8 cellular contexts compared by ENCODE assay signal in genomic region chrX:17242470-17242869, GRCh38.
DNase-seq lines count a peak whose midpoint lies in the region; ATAC-seq and TF ChIP-seq lines count a peak whose summit lies in the region.

No MANE protein-coding gene starts in this region.

- intact Hi-C loops in esophagus muscularis mucosa (cut with DNase I): loop anchor here (2.0 to 5.0 kb wide), 3 partner anchors 130 to 448 kb away; no protein-coding TSS in a partner anchor

- peak; percentile 64 for ATAC-seq in GM18861 (IDR thresholded peaks at IDR 0.05; ENCODE audit: unreplicated experiment)
- ATAC-seq in stimulated activated memory B cell treated with anti-CD40 and anti-IgM and Interleukin-4, amounts not matched to agents 10 μg/mL and 1 μg/mL and 100 μg/mL, for 72 hours: no peak

- 21% methylated on average over 5 of the region's 5 CpGs for WGBS in esophagus muscularis mucosa

- no peak for TF ChIP-seq POLR2A in esophagus muscularis mucosa (IDR thresholded peaks at IDR 0.05; ENCODE audit: low read depth)

- no peak overlapping the region for H2AFZ ChIP-seq in neural cell (ENCODE audit: low read depth, low read length)

- H3K4me2 ChIP-seq in neural cell (ENCODE audit: low read length): no peak overlapping the region

- no peak overlapping the region for H3K9ac ChIP-seq in neural cell (ENCODE audit: low read length)

- no peaks in the 10 kb centered on the region for H3F3A ChIP-seq in neural cell (ENCODE audit: insufficient read depth, low read length, poor library complexity, severe bottlenecking)

- peak; percentile 74 for TF ChIP-seq CTCF in AG10803 (conservative IDR thresholded peaks at IDR 0.05; ENCODE audit: low read length)
- TF ChIP-seq CTCF in esophagus muscularis mucosa (IDR thresholded peaks at IDR 0.05): peak; percentile 69 to 75 (median 74)
- peak; percentile 83 for TF ChIP-seq CTCF in neural cell (IDR thresholded peaks at IDR 0.05; ENCODE audit: poor library complexity, severe bottlenecking)

- no peaks in the 10 kb centered on the region for H3K27me3 ChIP-seq in esophagus muscularis mucosa
- no peaks in the 10 kb centered on the region for H3K27me3 ChIP-seq in neural cell (ENCODE audit: insufficient read depth, low read depth, low read length)

- H3K36me3 Mint-ChIP-seq in stimulated activated memory B cell treated with anti-CD40 and anti-IgM and Interleukin-4, amounts not matched to agents 10 μg/mL and 1 μg/mL and 100 μg/mL, for 72 hours: no peaks in the 10 kb centered on the region

- DNase-seq in AG10803 (ENCODE audit: low read depth): peak; percentile 52
- DNase-seq in NCI-H1105 treated with DMSO at 0.1 percent for 48 hours (lab: John Stamatoyannopoulos, UW): peak; percentile 68
- DNase-seq in T-helper 9 cell: peak; percentile 6
- no peak for DNase-seq in esophagus muscularis mucosa (ENCODE audit: extremely low spot score)
- DNase-seq in SKM-1 treated with dmso at 0.1 percent for 144 hours (lab: John Stamatoyannopoulos, UW; ENCODE audit: unreplicated experiment): no peak

- no peak overlapping the region for H3K27ac ChIP-seq in esophagus muscularis mucosa (replicated peaks in 1 of 4)
- H3K27ac ChIP-seq in neural cell (ENCODE audit: low read length): no peak overlapping the region

- H3K9me3 ChIP-seq in esophagus muscularis mucosa (no peaks in the 10 kb centered on the region), neural cell (ENCODE audit: low read length) (no peaks in the 10 kb centered on the region)

- peaks cover 7% of the 10 kb centered on the region for H3K27me3 Mint-ChIP-seq in stimulated activated memory B cell treated with anti-CD40 and anti-IgM and Interleukin-4, amounts not matched to agents 10 μg/mL and 1 μg/mL and 100 μg/mL, for 72 hours

- H3K4me3 Mint-ChIP-seq in stimulated activated memory B cell treated with anti-CD40 and anti-IgM and Interleukin-4, amounts not matched to agents 10 μg/mL and 1 μg/mL and 100 μg/mL, for 72 hours: no peak overlapping the region

- no peaks in the 10 kb centered on the region for H3K4me1 Mint-ChIP-seq in stimulated activated memory B cell treated with anti-CD40 and anti-IgM and Interleukin-4, amounts not matched to agents 10 μg/mL and 1 μg/mL and 100 μg/mL, for 72 hours

- H3K4me3 ChIP-seq in AG10803 (ENCODE audit: low read length) (no peak overlapping the region), esophagus muscularis mucosa (no peak overlapping the region), neural cell (ENCODE audit: low read length) (no peak overlapping the region)

- TF ChIP-seq EP300 in esophagus muscularis mucosa (IDR thresholded peaks at IDR 0.05) (no peak), neural cell (conservative IDR thresholded peaks at IDR 0.05; ENCODE audit: poor library complexity, severe bottlenecking) (no peak)

- H3K79me2 ChIP-seq in neural cell (replicated peaks; ENCODE audit: insufficient read depth, low read length): no peaks in the 10 kb centered on the region

- H3K9me3 Mint-ChIP-seq in stimulated activated memory B cell treated with anti-CD40 and anti-IgM and Interleukin-4, amounts not matched to agents 10 μg/mL and 1 μg/mL and 100 μg/mL, for 72 hours: no peaks in the 10 kb centered on the region

- TF ChIP-seq RAD21 in neural cell (conservative IDR thresholded peaks at IDR 0.05): peak; percentile 76

- no peaks in the 10 kb centered on the region for H3K9me2 ChIP-seq in neural cell (ENCODE audit: insufficient read depth, low read length)

- H3K27ac Mint-ChIP-seq in stimulated activated memory B cell treated with anti-CD40 and anti-IgM and Interleukin-4, amounts not matched to agents 10 μg/mL and 1 μg/mL and 100 μg/mL, for 72 hours: no peak overlapping the region

- H3K36me3 ChIP-seq in esophagus muscularis mucosa: no peaks in the 10 kb centered on the region
- no peaks in the 10 kb centered on the region for H3K36me3 ChIP-seq in neural cell (ENCODE audit: insufficient read depth, low read length)

- no peaks in the 10 kb centered on the region for H4K20me1 ChIP-seq in neural cell (ENCODE audit: insufficient read depth)

- H3K4me1 ChIP-seq in esophagus muscularis mucosa: no peaks in the 10 kb centered on the region

TF ChIP-seq in neural cell, 6 proteins besides CTCF, POLR2A, EP300 and RAD21:
- TF ChIP-seq TAF1 (IDR thresholded peaks at IDR 0.05; ENCODE audit: low read depth) (no peak), SMC3 (conservative IDR thresholded peaks at IDR 0.05; ENCODE audit: poor library complexity) (peak; percentile 85), MXI1 (conservative IDR thresholded peaks at IDR 0.05; ENCODE audit: poor library complexity, severe bottlenecking) (no peak)

Comparison
In these comparisons a context has a peak if more than half of its experiments do, and no peak if none do; other contexts are left out.
1. DNase-seq: peak in AG10803 (single experiment), NCI-H1105 treated with DMSO at 0.1 percent for 48 hours (single experiment) and T-helper 9 cell (single experiment); none in esophagus muscularis mucosa (single experiment) and SKM-1 treated with dmso at 0.1 percent for 144 hours (single experiment).
2. Peak in every context shown above with its lines, with median percentiles within 50 percentile points of each other: CTCF ChIP-seq.